Comparison of ENCODE assay signal across 20 cellular contexts in genomic region chr16:78918805-78919204, GRCh38.
"Had no signal": no experiment of that assay in that cellular context is flagged by ENCODE, and none has a peak within 500 bp of the region (broad histone marks: within the 10 kb centered on the region; RNA-seq: fewer than 3 reads in every experiment).

No MANE protein-coding gene starts in this region.

- H3K36me3 Mint-ChIP-seq: stimulated activated effector memory CD8-positive, alpha-beta T cell treated with anti-CD3 and anti-CD28 coated beads, Interleukin-12 subunit alpha, Interleukin-12 subunit beta, amount 100 ng/mL, for 72 hours had no signal

- H3K27me3 Mint-ChIP-seq: naive B cell; progenitor cell of endocrine pancreas; stimulated activated naive CD8-positive, alpha-beta T cell treated with anti-CD3 and anti-CD28 coated beads, Interleukin-15, Interleukin-2, amounts not matched to agents 100 ng/mL and 50 ng/mL, for 24 hours had no signal

- H3K27ac Mint-ChIP-seq: immature natural killer cell; mesothelial cell of epicardium; natural killer cell treated with Interleukin-12 subunit alpha and Interleukin-12 subunit beta and Interleukin-15 and Interleukin-18, amount 100 ng/mL, for 72 hours; progenitor cell of endocrine pancreas; stimulated activated effector memory CD8-positive, alpha-beta T cell treated with anti-CD3 and anti-CD28 coated beads, Interleukin-12 subunit alpha, Interleukin-12 subunit beta, amount 100 ng/mL, for 72 hours; stimulated activated naive CD8-positive, alpha-beta T cell treated with anti-CD3 and anti-CD28 coated beads, Interleukin-15, Interleukin-2, amounts not matched to agents 100 ng/mL and 50 ng/mL, for 24 hours had no signal

- DNase-seq: hypothalamus; immature natural killer cell; kidney; left colon; left lung; mesendoderm; naive B cell; ovary; right lobe of liver; stimulated activated CD4-positive, alpha-beta T cell treated with anti-CD3 and anti-CD28 coated beads, Interleukin-2, amount 100 ng/mL, for 24 hours; stimulated activated CD4-positive, alpha-beta T cell treated with anti-CD3 and anti-CD28 coated beads, Interleukin-4, amount 100 ng/mL, for 1 hour; stimulated activated naive CD4-positive, alpha-beta T cell; tibial artery; trophoblast cell; upper lobe of right lung had no signal

- H3K4me1 Mint-ChIP-seq: immature natural killer cell had no signal

- H3K4me3 Mint-ChIP-seq: immature natural killer cell; mesothelial cell of epicardium; naive B cell; natural killer cell treated with Interleukin-12 subunit alpha and Interleukin-12 subunit beta and Interleukin-15 and Interleukin-18, amount 100 ng/mL, for 72 hours; stimulated activated effector memory CD8-positive, alpha-beta T cell treated with anti-CD3 and anti-CD28 coated beads, Interleukin-12 subunit alpha, Interleukin-12 subunit beta, amount 100 ng/mL, for 72 hours; stimulated activated naive CD8-positive, alpha-beta T cell treated with anti-CD3 and anti-CD28 coated beads, Interleukin-15, Interleukin-2, amounts not matched to agents 100 ng/mL and 50 ng/mL, for 24 hours had no signal

- ATAC-seq: left colon; left lung; natural killer cell treated with Interleukin-12 subunit alpha and Interleukin-12 subunit beta and Interleukin-15 and Interleukin-18, amount 100 ng/mL, for 72 hours; right lobe of liver; stimulated activated effector memory CD8-positive, alpha-beta T cell treated with anti-CD3 and anti-CD28 coated beads, Interleukin-12 subunit alpha, Interleukin-12 subunit beta, amount 100 ng/mL, for 72 hours; upper lobe of right lung had no signal
